ENCODE assay signal across 11 cellular contexts in genomic region chr1:206713910-206714312, GRCh38. TPM values are rescaled to one million over a fixed set of nuclear protein-coding genes. Genes with fewer than 3 reads are reported as not detected.
DNase-seq lines count a peak whose midpoint lies in the region; ATAC-seq and TF ChIP-seq lines count a peak whose summit lies in the region.
"Had no signal": no experiment of that assay in that cellular context is flagged by ENCODE, and none has a peak within 500 bp of the region (broad histone marks: within the 10 kb centered on the region; RNA-seq: fewer than 3 reads in every experiment).

No MANE protein-coding gene starts in this region.

- peak overlapping the region in 1 of 10 donors; percentile 35 for H3K4me3 Mint-ChIP-seq in naive thymus-derived CD4-positive, alpha-beta T cell

- H3K4me3 ChIP-seq in BE2C (ENCODE audit: low read depth, low read length) (no peak overlapping the region), HEK293 (ENCODE audit: low read depth, low read length) (no peak overlapping the region)
- H3K4me3 ChIP-seq in naive thymus-derived CD4-positive, alpha-beta T cell (ENCODE audit: low read length) = no peak overlapping the region
- H3K4me3 ChIP-seq: skin epidermis had no signal

- no peaks in the 10 kb centered on the region for H3K9me3 Mint-ChIP-seq in naive thymus-derived CD4-positive, alpha-beta T cell

- peaks cover 77 to 89% (median 85%) of the 10 kb centered on the region in 7 donors for H3K4me1 Mint-ChIP-seq in naive thymus-derived CD4-positive, alpha-beta T cell

- ATAC-seq in naive thymus-derived CD4-positive, alpha-beta T cell = no peak
- ATAC-seq in HG03097 (IDR thresholded peaks at IDR 0.05; ENCODE audit: low FRiP score, unreplicated experiment) (no peak), GM18909 (IDR thresholded peaks at IDR 0.05; ENCODE audit: poor library complexity, unreplicated experiment) (no peak), HG02610 (IDR thresholded peaks at IDR 0.05; ENCODE audit: unreplicated experiment) (no peak), HG03175 (IDR thresholded peaks at IDR 0.05; ENCODE audit: unreplicated experiment) (no peak)

- H3K27me3 Mint-ChIP-seq in naive thymus-derived CD4-positive, alpha-beta T cell = no peaks in the 10 kb centered on the region

- H3K27ac ChIP-seq in HEK293 (ENCODE audit: extremely low read depth, low read depth, low read length) = no peak overlapping the region; the same call in 1 of the 2 replicates
- H3K27ac ChIP-seq in naive thymus-derived CD4-positive, alpha-beta T cell (ENCODE audit: low read depth, low read length) = no peak overlapping the region

- no peaks in the 10 kb centered on the region for H3K27me3 ChIP-seq in BE2C
- no peaks in the 10 kb centered on the region for H3K27me3 ChIP-seq in naive thymus-derived CD4-positive, alpha-beta T cell (ENCODE audit: control insufficient read depth in 2 of 2, insufficient read depth in 2 of 2, low read length in 2 of 2)

- peak overlapping the region in 7 of 9 donors; percentile 3 to 79 (median 53) for H3K27ac Mint-ChIP-seq in naive thymus-derived CD4-positive, alpha-beta T cell

- H3K36me3 Mint-ChIP-seq in naive thymus-derived CD4-positive, alpha-beta T cell = peaks cover 0 to 5% (median 0%) of the 10 kb centered on the region in 5 donors

- DNase-seq in BE2C (peak; percentile 41), amniotic epithelial cell (ENCODE audit: low read depth) (peak; percentile 52)
- DNase-seq in naive thymus-derived CD4-positive, alpha-beta T cell = no peak
- DNase-seq: activated CD4-positive, CD25-positive, alpha-beta regulatory T cell had no signal

- peaks cover 11% of the 10 kb centered on the region for H3K4me1 ChIP-seq in BE2C
- H3K4me1 ChIP-seq in HEK293 (ENCODE audit: control insufficient read depth, insufficient read depth, low read length) = peaks cover 15% of the 10 kb centered on the region
- peaks cover 30 to 59% of the 10 kb centered on the region in 2 donors for H3K4me1 ChIP-seq in naive thymus-derived CD4-positive, alpha-beta T cell (ENCODE audit: control insufficient read depth in 2 of 2, insufficient read depth in 2 of 2, low read length in 2 of 2)

- CTCF ChIA-PET in HEK293 (lab: Yijun Ruan, JAX) = interaction anchor here (0.7 to 8.2 kb wide), 6 partner anchors 9 to 105 kb away, joined by 3 to 62 read pairs (median 4); no protein-coding TSS in a partner anchor
- CTCF ChIA-PET in naive thymus-derived CD4-positive, alpha-beta T cell (lab: Charles Lee) = interaction anchor here (0.7 to 1.2 kb wide), 2 partner anchors 12 to 268 kb away, joined by 3 to 6 read pairs; no protein-coding TSS in a partner anchor

- TF ChIP-seq CTCF in BE2C (IDR thresholded peaks at IDR 0.05; ENCODE audit: low read depth, low read length) (no peak), HEK293 (tag by site-specific recombination; IDR thresholded peaks at IDR 0.05) (no peak)

- H3K9me3 ChIP-seq in BE2C (no peaks in the 10 kb centered on the region), HEK293 (ENCODE audit: control insufficient read depth, insufficient read depth, low read depth, low read length) (no peaks in the 10 kb centered on the region)
- no peaks in the 10 kb centered on the region for H3K9me3 ChIP-seq in naive thymus-derived CD4-positive, alpha-beta T cell (ENCODE audit: control insufficient read depth in 2 of 3, low read length in 3 of 3)

- H3K36me3 ChIP-seq in BE2C = no peaks in the 10 kb centered on the region
- no peaks in the 10 kb centered on the region for H3K36me3 ChIP-seq in HEK293 (ENCODE audit: control insufficient read depth in 2 of 2, insufficient read depth in 1 of 2, low read length in 2 of 2)
- H3K36me3 ChIP-seq in naive thymus-derived CD4-positive, alpha-beta T cell (ENCODE audit: control insufficient read depth in 2 of 3, insufficient read depth in 3 of 3, low read length in 3 of 3) = no peaks in the 10 kb centered on the region

- POLR2A ChIA-PET in HEK293 (lab: Yijun Ruan, JAX) = no interaction called here
- POLR2A ChIA-PET in naive thymus-derived CD4-positive, alpha-beta T cell (lab: Charles Lee) = interaction anchor here (0.7 to 1.3 kb wide), 4 partner anchors 11 to 249 kb away, joined by 3 to 4 read pairs (median 3); no protein-coding TSS in a partner anchor

- intact Hi-C loops in naive thymus-derived CD4-positive, alpha-beta T cell (cut with micrococcal nuclease) = no loop called here

TF ChIP-seq in HEK293, 187 proteins besides CTCF, POLR2A, EP300 and RAD21:
- TF ChIP-seq IKZF3 (tag by site-specific recombination; IDR thresholded peaks at IDR 0.05) (peak; percentile 47; the same call in 1 of the 2 replicates), ZNF174 (tag by site-specific recombination; IDR thresholded peaks at IDR 0.05) (no peak), ZBTB21 (tag by site-specific recombination; IDR thresholded peaks at IDR 0.05) (0 out of 2 replicates have a peak, but pooled peaks have one; percentile 32), ZNF404 (tag by site-specific recombination; IDR thresholded peaks at IDR 0.05) (no peak), OSR2 (tag by site-specific recombination; IDR thresholded peaks at IDR 0.05) (peak; percentile 54), AEBP2 (tag by site-specific recombination; IDR thresholded peaks at IDR 0.05; ENCODE audit: borderline replicate concordance) (no peak), ZNF670 (tag by site-specific recombination; IDR thresholded peaks at IDR 0.05; ENCODE audit: low read depth) (no peak), ZNF214 (tag by site-specific recombination; IDR thresholded peaks at IDR 0.05; ENCODE audit: borderline replicate concordance) (no peak), ZNF211 (tag by site-specific recombination; IDR thresholded peaks at IDR 0.05; ENCODE audit: low read depth) (no peak), ZNF366 (tag by site-specific recombination; conservative IDR thresholded peaks at IDR 0.05) (peak; percentile 59), ZNF335 (tag by site-specific recombination; conservative IDR thresholded peaks at IDR 0.05) (peak; percentile 67; the same call in 1 of the 2 replicates), ZFHX2 (tag by site-specific recombination; conservative IDR thresholded peaks at IDR 0.05) (no peak), ZNF629 (tag by site-specific recombination; IDR thresholded peaks at IDR 0.05) (peak; percentile 66; the same call in 1 of the 2 replicates), ATF2 (tag by site-specific recombination; IDR thresholded peaks at IDR 0.05; ENCODE audit: low read depth) (peak; percentile 86)
TF ChIP-seq in HEK293: peak in this region for 7.

RNA-seq across cellular contexts. Expression of gene MAPKAPK2, which starts 29.2 kb away (rescaled TPM):
- 37.2 TPM for polyA plus RNA-seq in BE2C (2012; ENCODE audit: insufficient read depth, insufficient read length, low read depth)
- 100 to 1,000 TPM in 1 of 5 experiments, 10 to 100 TPM in 4; 49.6 to 123 (median 80.5) TPM for total RNA-seq in naive thymus-derived CD4-positive, alpha-beta T cell
- 1 to 10 TPM; 1.4 to 2.0 TPM for polyA plus RNA-seq in naive thymus-derived CD4-positive, alpha-beta T cell

RNA-seq across cellular contexts. Expression of gene IL19, which starts 56.7 kb away (rescaled TPM):
- polyA plus RNA-seq in BE2C (2012; ENCODE audit: insufficient read depth, insufficient read length, low read depth) = not detected
- not detected for total RNA-seq in naive thymus-derived CD4-positive, alpha-beta T cell
- polyA plus RNA-seq in naive thymus-derived CD4-positive, alpha-beta T cell = not detected
- total RNA-seq: epithelial cell of proximal tubule had no signal

RNA-seq across cellular contexts. Expression of gene IL10, which starts 58.4 kb away (rescaled TPM):
- polyA plus RNA-seq in BE2C (2012; ENCODE audit: insufficient read depth, insufficient read length, low read depth) = not detected
- 1 to 10 TPM in 2 of 5 experiments, under 1 TPM in 2, not detected in 1; 0.19 to 2.7 (median 0.69) TPM for total RNA-seq in naive thymus-derived CD4-positive, alpha-beta T cell
- polyA plus RNA-seq in naive thymus-derived CD4-positive, alpha-beta T cell = not detected
- total RNA-seq: epithelial cell of proximal tubule had no signal

Comparison
In these comparisons a context has a peak if more than half of its experiments do, and no peak if none do; other contexts are left out.
1. DNase-seq: peak in BE2C (single experiment) and amniotic epithelial cell (single experiment); none in naive thymus-derived CD4-positive, alpha-beta T cell (0 of 9).